Comparison of ENCODE assay signal across 20 cellular contexts in the genomic region with DNA sequence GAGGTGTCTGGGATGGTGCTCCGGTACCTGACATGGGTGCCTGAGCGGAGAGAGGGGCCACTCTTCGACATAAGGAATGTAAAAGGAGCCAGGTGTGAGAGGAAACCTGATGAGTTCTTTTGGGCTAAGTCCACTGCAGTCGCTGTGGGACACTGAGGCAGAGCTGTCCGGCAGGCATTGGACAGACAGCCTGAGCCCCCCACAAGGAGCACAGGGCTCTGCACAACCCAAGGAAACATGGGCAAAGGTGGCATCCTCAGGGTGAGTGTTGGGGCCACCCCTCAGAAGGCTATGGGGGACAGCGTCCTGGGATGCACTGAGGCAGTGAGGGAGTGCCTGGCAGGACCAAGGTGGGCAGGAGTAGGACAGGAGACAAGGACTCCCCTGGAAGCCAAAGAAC. TPM values are rescaled to one million over a fixed set of nuclear protein-coding genes. Genes with fewer than 3 reads are reported as not detected.
"Had no signal": no experiment of that assay in that cellular context is flagged by ENCODE, and none has a peak within 500 bp of the region (broad histone marks: within the 10 kb centered on the region; RNA-seq: fewer than 3 reads in every experiment).

No MANE protein-coding gene starts in this region.

- ATAC-seq: activated CD8-positive, alpha-beta T cell treated with anti-CD3 and anti-CD28 coated beads, Interleukin-2, amount 10 ng/mL, durations not matched to agents 7 days and 5 days; left cardiac atrium; natural killer cell; SK-N-SH treated with all-trans-retinoic acid at 6 μM for 48 hours had no signal

- H3K9me3 ChIP-seq: testis had no signal

- H3K4me3 ChIP-seq: testis had no signal

- H3K27ac Mint-ChIP-seq: activated CD4-positive, alpha-beta T cell treated with anti-CD3 and anti-CD28 coated beads, Interleukin-2, amount 10 ng/mL, durations not matched to agents 7 days and 5 days; activated CD8-positive, alpha-beta T cell treated with anti-CD3 and anti-CD28 coated beads, Interleukin-2, amount 10 ng/mL, durations not matched to agents 7 days and 5 days; activated naive CD4-positive, alpha-beta T cell treated with anti-CD3 and anti-CD28 coated beads, Interleukin-2, amount 50 U/mL, for 24 hours; natural killer cell; stimulated activated naive CD8-positive, alpha-beta T cell treated with anti-CD3 and anti-CD28 coated beads, Interleukin-15, Interleukin-2, amounts not matched to agents 100 ng/mL and 50 ng/mL, for 24 hours had no signal

- DNase-seq: activated CD4-positive, alpha-beta T cell treated with anti-CD3 and anti-CD28 coated beads, Interleukin-2, amount 10 ng/mL, durations not matched to agents 7 days and 5 days; activated CD4-positive, CD25-positive, alpha-beta regulatory T cell; activated CD8-positive, alpha-beta memory T cell treated with anti-CD3 and anti-CD28 coated beads, Interleukin-2, amount 50 U/mL, for 4 hours; activated CD8-positive, alpha-beta T cell treated with anti-CD3 and anti-CD28 coated beads, Interleukin-2, amount 10 ng/mL, durations not matched to agents 7 days and 5 days; activated gamma-delta T cell; activated T-cell treated with anti-CD3 and anti-CD28 coated beads, Interleukin-2, amount 50 U/mL, for 48 hours; central memory CD4-positive, alpha-beta T cell; effector memory CD4-positive, alpha-beta T cell; left cardiac atrium; mesenchymal stem cell; natural killer cell; occipital lobe; SIG-M5; T-helper 1 cell; T-helper 9 cell; testis had no signal

- H3K4me1 Mint-ChIP-seq: activated naive CD4-positive, alpha-beta T cell treated with anti-CD3 and anti-CD28 coated beads, Interleukin-2, amount 50 U/mL, for 24 hours; natural killer cell had no signal

- H3K27me3 Mint-ChIP-seq: type B pancreatic cell had no signal

- H3K36me3 Mint-ChIP-seq: activated naive CD4-positive, alpha-beta T cell treated with anti-CD3 and anti-CD28 coated beads, Interleukin-2, amount 50 U/mL, for 24 hours; natural killer cell had no signal

- H3K27me3 ChIP-seq: testis had no signal

- H3K9me3 Mint-ChIP-seq: activated CD4-positive, alpha-beta T cell treated with anti-CD3 and anti-CD28 coated beads, Interleukin-2, amount 10 ng/mL, durations not matched to agents 7 days and 5 days; activated naive CD4-positive, alpha-beta T cell treated with anti-CD3 and anti-CD28 coated beads, Interleukin-2, amount 50 U/mL, for 24 hours; natural killer cell; stimulated activated naive CD8-positive, alpha-beta T cell treated with anti-CD3 and anti-CD28 coated beads, Interleukin-15, Interleukin-2, amounts not matched to agents 100 ng/mL and 50 ng/mL, for 24 hours; type B pancreatic cell had no signal

- H3K4me3 Mint-ChIP-seq: activated CD4-positive, alpha-beta T cell treated with anti-CD3 and anti-CD28 coated beads, Interleukin-2, amount 10 ng/mL, durations not matched to agents 7 days and 5 days; activated CD8-positive, alpha-beta T cell treated with anti-CD3 and anti-CD28 coated beads, Interleukin-2, amount 10 ng/mL, durations not matched to agents 7 days and 5 days; activated naive CD4-positive, alpha-beta T cell treated with anti-CD3 and anti-CD28 coated beads, Interleukin-2, amount 50 U/mL, for 24 hours; natural killer cell; stimulated activated naive CD8-positive, alpha-beta T cell treated with anti-CD3 and anti-CD28 coated beads, Interleukin-15, Interleukin-2, amounts not matched to agents 100 ng/mL and 50 ng/mL, for 24 hours; type B pancreatic cell had no signal

RNA-seq across cellular contexts. Expression of gene EMID1, which starts 57.7 kb away (rescaled TPM):
- total RNA-seq: activated CD4-positive, alpha-beta T cell treated with anti-CD3 and anti-CD28 coated beads, Interleukin-2, amount 10 ng/mL, durations not matched to agents 7 days and 5 days; activated CD8-positive, alpha-beta T cell treated with anti-CD3 and anti-CD28 coated beads, Interleukin-2, amount 10 ng/mL, durations not matched to agents 7 days and 5 days had no signal
